ENCODE assay signal across 8 cellular contexts in the genomic region with DNA sequence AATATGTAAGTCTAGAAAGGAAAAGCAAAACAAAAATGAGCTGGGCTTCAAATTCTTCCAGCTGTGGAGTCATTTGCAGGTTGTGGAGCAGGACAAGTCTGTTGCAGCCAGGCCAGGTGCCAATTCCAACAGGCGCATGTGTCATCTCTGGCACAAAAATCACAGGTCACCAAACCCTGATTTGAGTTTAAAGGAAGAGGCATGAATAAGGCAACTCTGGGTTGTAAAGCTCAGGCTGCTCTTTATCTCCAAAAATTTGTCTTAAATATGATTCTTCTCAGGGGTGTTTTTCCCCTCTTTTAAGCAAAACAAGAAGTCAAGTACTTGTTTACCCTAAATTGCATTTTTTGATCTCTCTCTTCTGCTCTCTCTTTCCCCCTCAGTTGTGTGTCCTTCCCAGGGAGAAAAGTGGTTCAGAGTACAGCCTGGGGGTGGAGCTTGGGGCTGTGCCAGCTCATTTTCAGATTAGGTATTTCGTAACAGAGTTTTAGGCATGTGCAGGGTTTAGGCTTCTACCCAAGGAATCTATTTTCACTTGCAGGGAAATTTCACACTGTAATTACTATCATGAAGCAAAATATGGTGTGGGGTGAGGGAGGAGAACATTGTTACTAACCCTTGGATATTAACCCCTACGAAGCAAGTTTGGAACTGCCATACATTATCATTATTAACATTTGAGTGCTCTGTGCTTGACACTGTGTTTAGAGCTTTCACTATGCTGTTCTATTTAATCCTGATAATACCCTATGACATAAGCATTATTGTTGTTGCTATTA. TPM values are rescaled to one million over a fixed set of nuclear protein-coding genes. Genes with fewer than 3 reads are reported as not detected.
DNase-seq lines count a peak whose midpoint lies in the region; ATAC-seq and TF ChIP-seq lines count a peak whose summit lies in the region.

No MANE protein-coding gene starts in this region.

- intact Hi-C loops in mammary epithelial cell (cut with micrococcal nuclease) = no loop called here

- BruUV-seq in mammary epithelial cell (replicated peaks; lab: Mats Ljungman, UMichigan) = no TSS peak

- no peak for TF ChIP-seq CTCF in mammary epithelial cell (conservative IDR thresholded peaks at IDR 0.05 in 1 of 2, IDR thresholded peaks at IDR 0.05 in 1 of 2; ENCODE audit: extremely low read depth in 1 of 2, insufficient read depth in 1 of 2, low read depth in 1 of 2, low read length in 2 of 2)
- no peak for TF ChIP-seq CTCF in liver (IDR thresholded peaks at IDR 0.05; ENCODE audit: low read depth, low read length, missing input control)

- H3K36me3 ChIP-seq in mammary epithelial cell (ENCODE audit: insufficient read depth, low read length) = no peaks in the 10 kb centered on the region
- no peaks in the 10 kb centered on the region for H3K36me3 ChIP-seq in liver (ENCODE audit: control insufficient read depth in 4 of 4, insufficient read depth in 3 of 4, low read depth in 1 of 4, low read length in 3 of 4)

- H3K4me3 ChIP-seq in GM08714 (ENCODE audit: low read length) (peak overlapping the region; percentile 53; the same call in 1 of the 2 replicates), mammary epithelial cell (replicated peaks in 1 of 3; ENCODE audit: insufficient read depth in 1 of 3, low read depth in 2 of 3, low read length in 3 of 3) (peak overlapping the region in 1 of 3 experiments; percentile 16), liver (ENCODE audit: low read depth in 1 of 3, low read length in 3 of 3) (peak overlapping the region in 2 of 3 donors; percentile 28 to 42)

- peak in 1 of 2 donors; percentile 36 for TF ChIP-seq RAD21 in liver (IDR thresholded peaks at IDR 0.05)

- peak overlapping the region; percentile 84 for H3K27ac Mint-ChIP-seq in T-helper 1 cell treated with Interleukin-12 subunit alpha and Interleukin-12 subunit beta and Interleukin-4 antibody, amounts not matched to agents 30 μg/mL and 1 μg/mL, for 36 hours

- H3K4me3 Mint-ChIP-seq in T-helper 1 cell treated with Interleukin-12 subunit alpha and Interleukin-12 subunit beta and Interleukin-4 antibody, amounts not matched to agents 30 μg/mL and 1 μg/mL, for 36 hours = peak overlapping the region; percentile 71

- H3K9me3 ChIP-seq in mammary epithelial cell (replicated peaks; ENCODE audit: insufficient read depth, low read length) (no peaks in the 10 kb centered on the region), liver (ENCODE audit: control insufficient read depth in 4 of 4, low read length in 3 of 4) (no peaks in the 10 kb centered on the region)

- no peaks in the 10 kb centered on the region for H3K27me3 Mint-ChIP-seq in T-helper 1 cell treated with Interleukin-12 subunit alpha and Interleukin-12 subunit beta and Interleukin-4 antibody, amounts not matched to agents 30 μg/mL and 1 μg/mL, for 36 hours (ENCODE audit: low read depth)

- peak overlapping the region; percentile 61 for H2AFZ ChIP-seq in mammary epithelial cell (ENCODE audit: low read depth, low read length)

- H3K27ac ChIP-seq in mammary epithelial cell (ENCODE audit: insufficient read depth, low read depth, low read length) (peak overlapping the region; percentile 6), liver (ENCODE audit: low read depth in 1 of 2, low read length in 2 of 2) (peak overlapping the region; percentile 86 to 98)

- H4K20me1 ChIP-seq in mammary epithelial cell (ENCODE audit: insufficient read depth, low read length) = no peaks in the 10 kb centered on the region

- H3K27me3 ChIP-seq in mammary epithelial cell (ENCODE audit: insufficient read depth, low read length) (no peaks in the 10 kb centered on the region), liver (ENCODE audit: control insufficient read depth in 4 of 4, insufficient read depth in 4 of 4, low read length in 3 of 4) (no peaks in the 10 kb centered on the region)

- H3K79me2 ChIP-seq in mammary epithelial cell (ENCODE audit: insufficient read depth, low read length) = no peaks in the 10 kb centered on the region

- dilution Hi-C loops in mammary epithelial cell (cut with HindIII; ENCODE audit: low sequenced_read_pairs) = no loop called here

- peak overlapping the region; percentile 70 for H3K4me2 ChIP-seq in mammary epithelial cell (ENCODE audit: insufficient read depth, low read depth, low read length)

- in situ Hi-C loops in mammary epithelial cell (cut with MboI; ENCODE audit: low sequenced_read_pairs in 2 of 2) = no loop called here

- 0% methylated on average over 3 of the region's 3 CpGs for whole genome bisulfite sequencing in mammary epithelial cell (ENCODE audit: low coverage, missing lambda C conversion rate)
- WGBS in liver = 3% methylated on average over 3 of the region's 3 CpGs

- DNase-seq in NCI-H1417 treated with DMSO at 0.1 percent for 48 hours (lab: John Stamatoyannopoulos, UW) = peak; percentile 36
- DNase-seq in mammary epithelial cell = peak; percentile 73
- DNase-seq in stimulated activated CD8-positive, alpha-beta memory T cell treated with anti-CD3 and anti-CD28 coated beads, Interleukin-4, amount 100 ng/mL, for 48 hours = peak; percentile 83

- H3K36me3 Mint-ChIP-seq in T-helper 1 cell treated with Interleukin-12 subunit alpha and Interleukin-12 subunit beta and Interleukin-4 antibody, amounts not matched to agents 30 μg/mL and 1 μg/mL, for 36 hours (ENCODE audit: low read depth) = peaks cover 10% of the 10 kb centered on the region

- CTCF ChIA-PET in mammary epithelial cell (lab: Charles Lee; ENCODE audit: low non-redundant PET) = interaction anchor here (0.6 to 0.7 kb wide), 3 partner anchors 10 to 148 kb away, joined by 3 to 7 read pairs (median 3); no protein-coding TSS in a partner anchor

- peaks cover 40% of the 10 kb centered on the region for H3K4me1 Mint-ChIP-seq in T-helper 1 cell treated with Interleukin-12 subunit alpha and Interleukin-12 subunit beta and Interleukin-4 antibody, amounts not matched to agents 30 μg/mL and 1 μg/mL, for 36 hours (ENCODE audit: low read depth)

- H3K4me1 ChIP-seq in mammary epithelial cell (ENCODE audit: insufficient read depth, low read length) (peaks cover 15% of the 10 kb centered on the region), liver (ENCODE audit: control insufficient read depth in 4 of 4, insufficient read depth in 4 of 4, low read length in 3 of 4) (peaks cover 6 to 14% (median 12%) of the 10 kb centered on the region in 4 donors)

- no peak overlapping the region for H3K9ac ChIP-seq in mammary epithelial cell (ENCODE audit: insufficient read depth, low read length)
- peak overlapping the region; percentile 28 to 85 for H3K9ac ChIP-seq in liver (ENCODE audit: low read depth in 1 of 2, low read length in 2 of 2)

- H3K9me3 Mint-ChIP-seq in T-helper 1 cell treated with Interleukin-12 subunit alpha and Interleukin-12 subunit beta and Interleukin-4 antibody, amounts not matched to agents 30 μg/mL and 1 μg/mL, for 36 hours = peaks cover 3% of the 10 kb centered on the region

- ATAC-seq in GM21528 (IDR thresholded peaks at IDR 0.05; ENCODE audit: low FRiP score, unreplicated experiment) (no peak), HG02885 (IDR thresholded peaks at IDR 0.05; ENCODE audit: poor library complexity, unreplicated experiment) (no peak)

TF ChIP-seq in liver, 16 proteins besides CTCF, POLR2A, EP300 and RAD21 (continues in another document):
- TF ChIP-seq, protein P1, sequence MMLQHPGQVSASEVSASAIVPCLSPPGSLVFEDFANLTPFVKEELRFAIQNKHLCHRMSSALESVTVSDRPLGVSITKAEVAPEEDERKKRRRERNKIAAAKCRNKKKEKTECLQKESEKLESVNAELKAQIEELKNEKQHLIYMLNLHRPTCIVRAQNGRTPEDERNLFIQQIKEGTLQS (IDR thresholded peaks at IDR 0.05) = peak; percentile 27
- TF ChIP-seq TAF1 (conservative IDR thresholded peaks at IDR 0.05) = peak; percentile 49
- TF ChIP-seq GABPA (IDR thresholded peaks at IDR 0.05 in 1 of 2, conservative IDR thresholded peaks at IDR 0.05 in 1 of 2) = no peak
- no peak for TF ChIP-seq EGR1 (IDR thresholded peaks at IDR 0.05; ENCODE audit: low read depth in 2 of 2)
- TF ChIP-seq HNF4G (IDR thresholded peaks at IDR 0.05) = peak; percentile 68
- TF ChIP-seq, protein P2, sequence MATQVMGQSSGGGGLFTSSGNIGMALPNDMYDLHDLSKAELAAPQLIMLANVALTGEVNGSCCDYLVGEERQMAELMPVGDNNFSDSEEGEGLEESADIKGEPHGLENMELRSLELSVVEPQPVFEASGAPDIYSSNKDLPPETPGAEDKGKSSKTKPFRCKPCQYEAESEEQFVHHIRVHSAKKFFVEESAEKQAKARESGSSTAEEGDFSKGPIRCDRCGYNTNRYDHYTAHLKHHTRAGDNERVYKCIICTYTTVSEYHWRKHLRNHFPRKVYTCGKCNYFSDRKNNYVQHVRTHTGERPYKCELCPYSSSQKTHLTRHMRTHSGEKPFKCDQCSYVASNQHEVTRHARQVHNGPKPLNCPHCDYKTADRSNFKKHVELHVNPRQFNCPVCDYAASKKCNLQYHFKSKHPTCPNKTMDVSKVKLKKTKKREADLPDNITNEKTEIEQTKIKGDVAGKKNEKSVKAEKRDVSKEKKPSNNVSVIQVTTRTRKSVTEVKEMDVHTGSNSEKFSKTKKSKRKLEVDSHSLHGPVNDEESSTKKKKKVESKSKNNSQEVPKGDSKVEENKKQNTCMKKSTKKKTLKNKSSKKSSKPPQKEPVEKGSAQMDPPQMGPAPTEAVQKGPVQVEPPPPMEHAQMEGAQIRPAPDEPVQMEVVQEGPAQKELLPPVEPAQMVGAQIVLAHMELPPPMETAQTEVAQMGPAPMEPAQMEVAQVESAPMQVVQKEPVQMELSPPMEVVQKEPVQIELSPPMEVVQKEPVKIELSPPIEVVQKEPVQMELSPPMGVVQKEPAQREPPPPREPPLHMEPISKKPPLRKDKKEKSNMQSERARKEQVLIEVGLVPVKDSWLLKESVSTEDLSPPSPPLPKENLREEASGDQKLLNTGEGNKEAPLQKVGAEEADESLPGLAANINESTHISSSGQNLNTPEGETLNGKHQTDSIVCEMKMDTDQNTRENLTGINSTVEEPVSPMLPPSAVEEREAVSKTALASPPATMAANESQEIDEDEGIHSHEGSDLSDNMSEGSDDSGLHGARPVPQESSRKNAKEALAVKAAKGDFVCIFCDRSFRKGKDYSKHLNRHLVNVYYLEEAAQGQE (IDR thresholded peaks at IDR 0.05) = peak; percentile 91
- TF ChIP-seq SP1 (IDR thresholded peaks at IDR 0.05) = peak; percentile 98
- TF ChIP-seq YY1 (IDR thresholded peaks at IDR 0.05) = peak; percentile 54
- TF ChIP-seq JUND (IDR thresholded peaks at IDR 0.05) = peak; percentile 74 to 89

RNA-seq across cellular contexts. Expression of a gene that starts 8.3 kb away (rescaled TPM):
- 10 to 100 TPM; 26.7 to 29.6 TPM for total RNA-seq in mammary epithelial cell
- 15.5 TPM for polyA plus RNA-seq in mammary epithelial cell
- 39.6 TPM for polyA minus RNA-seq in mammary epithelial cell
- total RNA-seq in liver = 10 to 100 TPM; 12.6 to 18.2 TPM
- polyA plus RNA-seq in liver = 1 to 10 TPM; 3.8 to 5.2 TPM
